ENCODE assay signal across 18 cellular contexts in the genomic region with DNA sequence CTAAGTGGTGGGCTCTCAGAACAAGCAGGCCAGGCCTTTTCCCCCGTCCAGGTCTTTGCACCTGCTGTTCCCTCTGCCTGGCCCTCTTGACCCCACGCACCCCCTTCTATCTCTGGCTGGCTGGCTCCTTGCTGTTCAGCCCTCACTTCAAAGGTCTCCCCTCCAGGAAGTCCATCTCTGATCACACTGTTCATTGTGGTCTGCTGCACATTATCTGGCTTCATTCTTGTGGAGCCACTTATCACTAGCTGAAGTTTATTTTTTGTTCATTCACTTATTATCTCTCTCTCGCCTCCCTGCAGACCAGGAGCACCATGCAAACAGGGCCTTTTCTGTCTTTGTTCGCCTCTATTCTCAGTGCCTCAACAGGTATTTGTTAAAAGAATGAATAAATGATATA. TPM values are rescaled to one million over a fixed set of nuclear protein-coding genes. Genes with fewer than 3 reads are reported as not detected.
"Had no signal": no experiment of that assay in that cellular context is flagged by ENCODE, and none has a peak within 500 bp of the region (broad histone marks: within the 10 kb centered on the region; RNA-seq: fewer than 3 reads in every experiment).

No MANE protein-coding gene starts in this region.

- H3K4me3 ChIP-seq: coronary artery, heart left ventricle, sigmoid colon, skin epidermis, thoracic aorta, transverse colon had no signal

- H3K9me3 ChIP-seq: transverse colon had no signal

- DNase-seq: effector CD4-positive, alpha-beta T cell; heart left ventricle; hippocampal formation; kidney glomerular epithelial cell; mesendoderm; naive B cell; sigmoid colon; stimulated activated CD4-positive, alpha-beta T cell treated with anti-CD3 and anti-CD28 coated beads, Interleukin-2, amount 100 ng/mL, for 24 hours; stimulated activated CD4-positive, alpha-beta T cell treated with anti-CD3 and anti-CD28 coated beads, Interleukin-4, amount 100 ng/mL, for 4 hours; stimulated activated naive B cell treated with anti-CD40 and anti-IgM and Interleukin-4, amounts not matched to agents 10 μg/mL and 1 μg/mL and 100 μg/mL, for 72 hours; stimulated activated naive CD8-positive, alpha-beta T cell treated with anti-CD3 and anti-CD28 coated beads, Interleukin-15, amount 100 ng/mL, for 72 hours; substantia nigra; transverse colon had no signal

- H3K27ac ChIP-seq: coronary artery, heart left ventricle, sigmoid colon, skin epidermis, thoracic aorta, transverse colon had no signal

- ATAC-seq: heart left ventricle; stimulated activated naive B cell treated with anti-CD40 and anti-IgM and Interleukin-4, amounts not matched to agents 10 μg/mL and 1 μg/mL and 100 μg/mL, for 72 hours; stimulated activated naive CD8-positive, alpha-beta T cell treated with anti-CD3 and anti-CD28 coated beads, Interleukin-15, amount 100 ng/mL, for 72 hours had no signal

- H3K4me1 ChIP-seq: sigmoid colon, transverse colon had no signal

- H3K27me3 ChIP-seq: heart left ventricle, sigmoid colon, transverse colon had no signal

- FAIRE-seq: frontal cortex had no signal

- H3K36me3 ChIP-seq: heart left ventricle, sigmoid colon, thoracic aorta, transverse colon had no signal

RNA-seq across cellular contexts. Expression of gene SLC13A3, which starts 24.5 kb away (rescaled TPM):
- total RNA-seq: lung microvascular endothelial cell had no signal
